Comparison of ENCODE assay signal across 10 cellular contexts in the genomic region with DNA sequence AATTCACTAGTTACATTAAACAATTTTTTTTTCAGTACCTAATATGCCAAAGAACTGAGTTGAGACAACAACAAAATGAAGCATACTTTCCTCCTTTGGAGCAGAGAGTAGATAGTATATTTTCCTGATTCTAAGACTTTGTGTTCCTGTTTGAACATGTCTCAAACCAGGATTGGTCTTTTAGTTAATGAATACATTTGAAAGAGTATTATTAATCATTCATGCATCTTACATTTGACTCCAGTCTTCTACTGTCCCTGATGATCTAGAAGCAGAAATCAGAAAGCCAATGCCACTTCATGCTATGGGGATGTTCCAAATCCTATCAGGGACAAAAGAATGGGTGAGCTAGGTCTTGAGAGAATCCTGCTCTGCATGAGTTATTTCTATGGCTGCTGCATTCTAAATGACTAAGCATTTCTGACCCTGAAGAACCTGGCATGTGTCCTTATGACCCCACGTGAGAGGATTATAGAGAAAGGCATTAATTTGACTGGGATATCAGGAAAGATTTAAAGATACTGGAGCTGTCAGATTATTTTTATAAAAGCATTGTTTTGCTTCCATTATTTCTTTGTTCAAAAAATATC. TPM values are rescaled to one million over a fixed set of nuclear protein-coding genes. Genes with fewer than 3 reads are reported as not detected.
DNase-seq lines count a peak whose midpoint lies in the region; ATAC-seq, FAIRE-seq and TF ChIP-seq lines count a peak whose summit lies in the region.
"Had no signal": no experiment of that assay in that cellular context is flagged by ENCODE, and none has a peak within 500 bp of the region (broad histone marks: within the 10 kb centered on the region; RNA-seq: fewer than 3 reads in every experiment).

No MANE protein-coding gene starts in this region.

- no peak for FAIRE-seq in bronchial epithelial cell (lab: Jason Lieb, UNC)

- no peak overlapping the region for H3K4me3 ChIP-seq in NB4 (ENCODE audit: low read depth, low read length)
- H3K4me3 ChIP-seq in bronchial epithelial cell (ENCODE audit: low read depth, low read length) = no peak overlapping the region
- H3K4me3 ChIP-seq in retinal pigment epithelial cell (ENCODE audit: low read length) = no peak overlapping the region

- H3K27me3 Mint-ChIP-seq in activated naive CD4-positive, alpha-beta T cell treated with anti-CD3 and anti-CD28 coated beads, Interleukin-2, amount 50 U/mL, for 24 hours = no peaks in the 10 kb centered on the region

- TF ChIP-seq CTCF in NB4 (IDR thresholded peaks at IDR 0.05; ENCODE audit: low read depth, low read length) = no peak
- TF ChIP-seq CTCF in bronchial epithelial cell (IDR thresholded peaks at IDR 0.05; ENCODE audit: insufficient read depth, low read length, severe bottlenecking) = no peak
- no peak for TF ChIP-seq CTCF in retinal pigment epithelial cell (conservative IDR thresholded peaks at IDR 0.05; ENCODE audit: low read depth, low read length)

- H3K36me3 ChIP-seq in bronchial epithelial cell (ENCODE audit: control insufficient read depth, insufficient read depth, low read length) = no peaks in the 10 kb centered on the region

- no peak for DNase-seq in activated naive CD4-positive, alpha-beta T cell (lab: John Stamatoyannopoulos, UW)
- DNase-seq in NB4 (ENCODE audit: low read depth) (peak; percentile 41), bronchial epithelial cell (ENCODE audit: low read depth) (peak; percentile 66), retinal pigment epithelial cell (ENCODE audit: low read depth) (peak; percentile 47), anterior cingulate cortex (lab: John Stamatoyannopoulos, UW) (no peak)
- DNase-seq: aorta, C1 segment of cervical spinal cord had no signal

- H3K4me3 Mint-ChIP-seq in activated naive CD4-positive, alpha-beta T cell treated with anti-CD3 and anti-CD28 coated beads, Interleukin-2, amount 50 U/mL, for 24 hours = peak overlapping the region; percentile 26

- H3K27ac Mint-ChIP-seq in activated naive CD4-positive, alpha-beta T cell treated with anti-CD3 and anti-CD28 coated beads, Interleukin-2, amount 50 U/mL, for 24 hours = peak overlapping the region; percentile 92

- H3K4me1 Mint-ChIP-seq in activated naive CD4-positive, alpha-beta T cell treated with anti-CD3 and anti-CD28 coated beads, Interleukin-2, amount 50 U/mL, for 24 hours = peaks cover 89% of the 10 kb centered on the region

- no peak for TF ChIP-seq POLR2A in NB4 (IDR thresholded peaks at IDR 0.05; ENCODE audit: extremely low read depth, insufficient read length)

- H3K9me3 Mint-ChIP-seq in activated naive CD4-positive, alpha-beta T cell treated with anti-CD3 and anti-CD28 coated beads, Interleukin-2, amount 50 U/mL, for 24 hours = peaks cover 6% of the 10 kb centered on the region

- no peak for ATAC-seq in HG03432 (IDR thresholded peaks at IDR 0.05; ENCODE audit: unreplicated experiment)
- no peak for ATAC-seq in activated CD4-positive, CD25-positive, alpha-beta regulatory T cell treated with anti-CD3 and anti-CD28 coated beads, Interleukin-2, amount 50 U/mL, for 24 hours

- peaks cover 6% of the 10 kb centered on the region for H3K36me3 Mint-ChIP-seq in activated naive CD4-positive, alpha-beta T cell treated with anti-CD3 and anti-CD28 coated beads, Interleukin-2, amount 50 U/mL, for 24 hours

- no peaks in the 10 kb centered on the region for H3K27me3 ChIP-seq in bronchial epithelial cell (ENCODE audit: control insufficient read depth, insufficient read depth, low read length)

RNA-seq across cellular contexts. Expression of a gene that starts 32.9 kb away (rescaled TPM):
- total RNA-seq in bronchial epithelial cell = 54.8 and 79.5 TPM in 2 replicates

Comparison
In these comparisons a context has a peak if more than half of its experiments do, and no peak if none do; other contexts are left out.
1. DNase-seq: peak in NB4 (single experiment), bronchial epithelial cell (single experiment) and retinal pigment epithelial cell (single experiment); none in activated naive CD4-positive, alpha-beta T cell (0 of 4) and anterior cingulate cortex (0 of 58).